8 cellular contexts compared by ENCODE assay signal in the genomic region with DNA sequence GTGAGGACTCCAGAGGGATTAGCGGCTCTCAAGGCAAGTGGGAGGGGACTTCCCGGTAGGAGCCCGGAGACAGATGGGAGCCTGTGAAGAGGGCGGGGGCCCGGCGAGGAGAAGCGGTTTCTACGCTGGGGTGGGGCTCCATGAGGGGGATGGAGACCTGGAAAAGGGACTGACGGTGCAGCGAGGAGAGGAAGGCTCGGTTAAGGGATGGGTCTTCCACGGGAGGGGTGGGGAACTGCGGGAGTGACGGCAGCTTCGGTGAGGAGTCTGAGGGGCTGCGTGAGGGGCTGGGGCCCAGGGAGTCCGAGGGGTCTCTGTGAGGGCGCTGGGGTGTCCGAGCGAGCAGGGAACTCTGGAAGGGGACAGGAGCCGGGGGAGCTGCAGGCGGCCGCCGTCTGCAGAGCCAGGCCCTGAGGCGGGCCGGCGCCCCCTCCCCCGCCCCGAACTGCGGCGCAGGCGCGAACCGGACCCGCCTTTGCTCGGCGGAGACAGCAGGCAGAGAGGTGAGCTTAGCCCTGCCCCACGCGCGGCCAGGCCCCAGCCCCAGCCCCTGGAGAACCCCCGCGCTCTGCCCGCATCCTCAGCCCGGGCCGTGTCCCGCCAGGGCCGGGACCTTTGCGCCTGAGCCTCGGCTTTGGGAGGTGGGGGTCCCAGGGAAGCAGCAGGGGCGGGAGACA. TPM values are rescaled to one million over a fixed set of nuclear protein-coding genes. Genes with fewer than 3 reads are reported as not detected.
DNase-seq lines count a peak whose midpoint lies in the region; ATAC-seq and TF ChIP-seq lines count a peak whose summit lies in the region.

A gene with protein sequence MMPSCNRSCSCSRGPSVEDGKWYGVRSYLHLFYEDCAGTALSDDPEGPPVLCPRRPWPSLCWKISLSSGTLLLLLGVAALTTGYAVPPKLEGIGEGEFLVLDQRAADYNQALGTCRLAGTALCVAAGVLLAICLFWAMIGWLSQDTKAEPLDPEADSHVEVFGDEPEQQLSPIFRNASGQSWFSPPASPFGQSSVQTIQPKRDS (plus strand): TSS at position 472 of the 677 bp plus-strand sequence. CDS start 2,533 bp downstream, outside the sequence.

- no peaks in the 10 kb centered on the region for H3K4me1 ChIP-seq in GM23248 (ENCODE audit: insufficient read depth)
- peaks cover 15 to 34% (median 28%) of the 10 kb centered on the region in 4 donors for H3K4me1 ChIP-seq in esophagus muscularis mucosa
- peaks cover 3 to 28% (median 12%) of the 10 kb centered on the region in 4 donors for H3K4me1 ChIP-seq in transverse colon

- H3K27ac ChIP-seq in GM23248 (peak within 1 kb of the TSS; percentile 84), esophagus muscularis mucosa (replicated peaks in 1 of 4) (peak within 1 kb of the TSS; percentile 90 to 96 (median 94)), transverse colon (peak within 1 kb of the TSS; percentile 92 to 97 (median 97))

- H3K9me3 ChIP-seq in GM23248 (ENCODE audit: low read depth) (no peaks in the 10 kb centered on the region), esophagus muscularis mucosa (peaks cover 0 to 5% (median 0%) of the 10 kb centered on the region in 4 donors), transverse colon (peaks cover 0 to 4% of the 10 kb centered on the region in 2 donors)

- H3K36me3 ChIP-seq in GM23248 (ENCODE audit: low read depth) (peaks cover 5% of the 10 kb centered on the region; the same call in 1 of the 2 replicates), esophagus muscularis mucosa (peaks cover 0 to 23% (median 8%) of the 10 kb centered on the region in 4 donors), transverse colon (no peaks in the 10 kb centered on the region)

- TF ChIP-seq POLR2A in esophagus muscularis mucosa (IDR thresholded peaks at IDR 0.05; ENCODE audit: low read depth), result no peak
- TF ChIP-seq POLR2A in transverse colon (IDR thresholded peaks at IDR 0.05), result no peak

- peak within 1 kb of the TSS; percentile 86 for H3K4me2 ChIP-seq in GM23248 (ENCODE audit: unreplicated experiment)

- H3F3A ChIP-seq in GM23248 (ENCODE audit: insufficient read depth), result peaks cover 16% of the 10 kb centered on the region

- H2AFZ ChIP-seq in GM23248, result peak within 1 kb of the TSS; percentile 92

- 1% methylated on average over 16 to 41 of the region's 50 CpGs for WGBS in GM23248 (ENCODE audit: low coverage in 1 of 2, low lambda C conversion rate in 2 of 2, missing lambda C conversion rate in 2 of 2), 2 experiments
- WGBS in esophagus muscularis mucosa, result 3% methylated on average over 21 of the region's 50 CpGs
- 2 to 12% methylated on average over 12 to 24 of the region's 50 CpGs for WGBS in transverse colon (ENCODE audit: low coverage in 1 of 2), 2 donors

- peak; percentile 86 for DNase-seq in DMS53 (lab: John Stamatoyannopoulos, UW)
- DNase-seq in GM23248, result peak; percentile 83
- DNase-seq in NCI-H187 (lab: John Stamatoyannopoulos, UW), result peak; percentile 21 to 75
- DNase-seq in activated CD8-positive, alpha-beta memory T cell treated with anti-CD3 and anti-CD28 coated beads for 24 hours, result peak; percentile 74
- no peak for DNase-seq in esophagus muscularis mucosa (ENCODE audit: extremely low spot score)
- peak; percentile 33 for DNase-seq in mucosa of gallbladder (ENCODE audit: low spot score)
- DNase-seq in transverse colon, result peak; percentile 61

- peak within 1 kb of the TSS; percentile 86 for H3K4me3 ChIP-seq in GM23248
- peak within 1 kb of the TSS; percentile 69 to 94 (median 76) for H3K4me3 ChIP-seq in esophagus muscularis mucosa
- peak within 1 kb of the TSS; percentile 63 to 91 (median 74) for H3K4me3 ChIP-seq in transverse colon

- TF ChIP-seq EP300 in esophagus muscularis mucosa (IDR thresholded peaks at IDR 0.05), result no peak
- TF ChIP-seq EP300 in transverse colon (IDR thresholded peaks at IDR 0.05; ENCODE audit: low read depth), result no peak

- no peaks in the 10 kb centered on the region for H4K20me1 ChIP-seq in GM23248 (ENCODE audit: insufficient read depth)

- ATAC-seq in HG03196 (IDR thresholded peaks at IDR 0.05; ENCODE audit: unreplicated experiment), result no peak

- peaks cover 8% of the 10 kb centered on the region for H3K79me2 ChIP-seq in GM23248 (ENCODE audit: insufficient read depth)

- peak within 1 kb of the TSS; percentile 87 for H3K9ac ChIP-seq in GM23248

- no peak for TF ChIP-seq CTCF in esophagus muscularis mucosa (IDR thresholded peaks at IDR 0.05)
- no peak for TF ChIP-seq CTCF in transverse colon (IDR thresholded peaks at IDR 0.05)

- intact Hi-C loops in esophagus muscularis mucosa (cut with DNase I) (no loop called here), transverse colon (cut with DNase I; ENCODE audit: low total_unique reads) (no loop called here)

- in situ Hi-C loops in GM23248 (cut with MboI), result no loop called here
- in situ Hi-C loops in transverse colon (cut with MboI; ENCODE audit: low pct_ligation_motif_present in 1 of 4, low pct_unique_long_range_greater_than_20kb in 1 of 4, low sequenced_read_pairs in 3 of 4), result no loop called here

- no peaks in the 10 kb centered on the region for H3K9me2 ChIP-seq in GM23248 (ENCODE audit: insufficient read depth)

- H3K27me3 ChIP-seq in GM23248 (replicated peaks; ENCODE audit: insufficient read depth) (no peaks in the 10 kb centered on the region), esophagus muscularis mucosa (no peaks in the 10 kb centered on the region), transverse colon (no peaks in the 10 kb centered on the region)

RNA-seq across cellular contexts. Expression of the gene that starts here (rescaled TPM):
- total RNA-seq in GM23248 (2014; rRNA removed; shearing (Covaris generic)), result 58.8 and 76.8 TPM in 2 replicates
- polyA plus RNA-seq in GM23248 (2016; fragmentation: Nextera tagmentation; extraction: Ambion mirVana), result 76.7 and 78.2 TPM in 2 replicates
- total RNA-seq in esophagus muscularis mucosa, result 10 to 100 TPM; 20.8 to 72.8 (median 48.9) TPM
- total RNA-seq in mucosa of gallbladder, result 30.5 TPM
- total RNA-seq in transverse colon, result 10 to 100 TPM in 3 of 4 donors, 1 to 10 TPM in 1; 7.1 to 18.0 (median 12.8) TPM
